Comparison of ENCODE assay signal across 18 cellular contexts in the genomic region with DNA sequence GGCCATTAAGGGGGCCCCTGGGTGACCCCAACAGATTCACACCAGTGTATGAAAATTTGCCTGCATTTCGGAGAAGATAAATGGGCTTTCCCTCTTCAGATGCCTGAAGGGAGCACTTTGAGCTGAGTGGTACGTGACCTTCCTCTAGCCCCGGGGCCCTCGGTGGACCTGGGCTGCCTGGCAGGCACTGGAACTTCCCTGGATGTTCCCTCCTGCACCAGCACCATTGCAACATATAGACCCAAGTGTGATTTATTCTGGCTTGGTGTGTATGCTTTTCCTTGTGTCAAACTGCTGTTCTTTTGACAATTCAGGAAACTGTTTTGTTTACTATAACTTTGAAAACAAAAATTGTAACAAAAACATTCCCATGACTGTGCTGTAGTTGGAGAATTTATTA.
DNase-seq lines count a peak whose midpoint lies in the region; ATAC-seq, FAIRE-seq and TF ChIP-seq lines count a peak whose summit lies in the region.
"Had no signal": no experiment of that assay in that cellular context is flagged by ENCODE, and none has a peak within 500 bp of the region (broad histone marks: within the 10 kb centered on the region; RNA-seq: fewer than 3 reads in every experiment).

No MANE protein-coding gene starts in this region.

- H3K4me3 ChIP-seq in right atrium auricular region: no peak overlapping the region
- H3K4me3 ChIP-seq in osteoblast (ENCODE audit: insufficient read depth, low read length): no peak overlapping the region
- no peak overlapping the region for H3K4me3 ChIP-seq in gastrocnemius medialis
- no peak overlapping the region for H3K4me3 ChIP-seq in tibial nerve
- no peak overlapping the region for H3K4me3 ChIP-seq in suprapubic skin

- no peaks in the 10 kb centered on the region for H3K79me2 ChIP-seq in osteoblast (ENCODE audit: insufficient read depth, low read length)

- no peak for TF ChIP-seq POLR2A in gastrocnemius medialis (IDR thresholded peaks at IDR 0.05)
- TF ChIP-seq POLR2A in tibial nerve (IDR thresholded peaks at IDR 0.05): no peak
- TF ChIP-seq POLR2A in suprapubic skin (IDR thresholded peaks at IDR 0.05): no peak

- in situ Hi-C loops in gastrocnemius medialis (cut with MboI; ENCODE audit: low sequenced_read_pairs in 4 of 4): no loop called here

- no peak overlapping the region for H3K4me2 ChIP-seq in osteoblast (ENCODE audit: insufficient read depth, low read length)

- H3K27ac ChIP-seq in right atrium auricular region: no peak overlapping the region
- H3K27ac ChIP-seq in osteoblast (ENCODE audit: low read depth, low read length): no peak overlapping the region
- H3K27ac ChIP-seq in gastrocnemius medialis: no peak overlapping the region
- no peak overlapping the region for H3K27ac ChIP-seq in tibial nerve
- H3K27ac ChIP-seq in suprapubic skin: no peak overlapping the region
- H3K27ac ChIP-seq: C4-2B had no signal

- peak; percentile 12 for FAIRE-seq in endometrium (lab: Jason Lieb, UNC)
- FAIRE-seq: A204.1, G401.6, GM12892 had no signal

- H3K27me3 ChIP-seq in right atrium auricular region: no peaks in the 10 kb centered on the region
- H3K27me3 ChIP-seq in osteoblast (ENCODE audit: insufficient read depth, low read length): no peaks in the 10 kb centered on the region
- H3K27me3 ChIP-seq in gastrocnemius medialis: no peaks in the 10 kb centered on the region
- no peaks in the 10 kb centered on the region for H3K27me3 ChIP-seq in tibial nerve
- peaks cover 4% of the 10 kb centered on the region for H3K27me3 ChIP-seq in suprapubic skin
- H3K27me3 ChIP-seq: BE2C had no signal

- H3K36me3 ChIP-seq in right atrium auricular region: no peaks in the 10 kb centered on the region
- H3K36me3 ChIP-seq in osteoblast (ENCODE audit: insufficient read depth, low read length): no peaks in the 10 kb centered on the region
- H3K36me3 ChIP-seq in gastrocnemius medialis: no peaks in the 10 kb centered on the region
- no peaks in the 10 kb centered on the region for H3K36me3 ChIP-seq in tibial nerve
- H3K36me3 ChIP-seq in suprapubic skin: no peaks in the 10 kb centered on the region
- H3K36me3 ChIP-seq: BE2C had no signal

- no peak for TF ChIP-seq CTCF in right atrium auricular region (IDR thresholded peaks at IDR 0.05)
- TF ChIP-seq CTCF in osteoblast (IDR thresholded peaks at IDR 0.05; ENCODE audit: extremely low read depth, low read depth, low read length): no peak
- no peak for TF ChIP-seq CTCF in gastrocnemius medialis (IDR thresholded peaks at IDR 0.05 in 4 of 5, conservative IDR thresholded peaks at IDR 0.05 in 1 of 5)
- no peak for TF ChIP-seq CTCF in tibial nerve (IDR thresholded peaks at IDR 0.05)
- no peak for TF ChIP-seq CTCF in suprapubic skin (IDR thresholded peaks at IDR 0.05)

- WGBS in tibial nerve, 2 donors: 74 to 93% methylated on average over 4 of the region's 4 CpGs
- WGBS in suprapubic skin: 94% methylated on average over 3 of the region's 4 CpGs

- DNase-seq in right atrium auricular region (ENCODE audit: low spot score) (peak; percentile 7), left cardiac atrium (no peak), osteoblast (ENCODE audit: insufficient read length, low spot score, missing footprints) (peak; percentile 62), gastrocnemius medialis (no peak), tibial nerve (ENCODE audit: low spot score in 2 of 2) (no peak), NCI-H82 (lab: John Stamatoyannopoulos, UW) (no peak), suprapubic skin (ENCODE audit: low spot score in 2 of 2) (no peak)
- DNase-seq: BE2C; CD4-positive, alpha-beta memory T cell; DMS153; DMS79 treated with DMSO at 0.1 percent for 48 hours; EL had no signal

- H2AFZ ChIP-seq in osteoblast (ENCODE audit: low read length): no peak overlapping the region

- intact Hi-C loops in left cardiac atrium (cut with DNase I) (no loop called here), gastrocnemius medialis (cut with DNase I; ENCODE audit: low total_unique reads) (no loop called here)

- H3K4me1 ChIP-seq in right atrium auricular region (no peaks in the 10 kb centered on the region), osteoblast (ENCODE audit: insufficient read depth, low read length) (no peaks in the 10 kb centered on the region), gastrocnemius medialis (no peaks in the 10 kb centered on the region), tibial nerve (no peaks in the 10 kb centered on the region), suprapubic skin (no peaks in the 10 kb centered on the region)
- H3K4me1 ChIP-seq: BE2C had no signal

- no peaks in the 10 kb centered on the region for H4K20me1 ChIP-seq in osteoblast (ENCODE audit: insufficient read depth, low read length)

- no peak for ATAC-seq in left cardiac atrium
- no peak for ATAC-seq in gastrocnemius medialis
- ATAC-seq: HCT116 had no signal

- no peak for TF ChIP-seq EP300 in tibial nerve (IDR thresholded peaks at IDR 0.05)
- no peak for TF ChIP-seq EP300 in suprapubic skin (IDR thresholded peaks at IDR 0.05)

- H3K9me3 ChIP-seq in right atrium auricular region (no peaks in the 10 kb centered on the region), osteoblast (ENCODE audit: low read depth, low read length) (peaks cover 3% of the 10 kb centered on the region), gastrocnemius medialis (no peaks in the 10 kb centered on the region), tibial nerve (peaks cover 0 to 9% (median 0%) of the 10 kb centered on the region in 4 donors), suprapubic skin (no peaks in the 10 kb centered on the region)
- H3K9me3 ChIP-seq: BE2C had no signal

Comparison
In these comparisons a context has a peak if more than half of its experiments do, and no peak if none do; other contexts are left out.
1. DNase-seq: peak in right atrium auricular region (single experiment) and osteoblast (single experiment); none in left cardiac atrium (single experiment), gastrocnemius medialis (0 of 2), tibial nerve (0 of 2), NCI-H82 (single experiment) and suprapubic skin (0 of 2).